32 cellular contexts compared by ENCODE assay signal in the genomic region with DNA sequence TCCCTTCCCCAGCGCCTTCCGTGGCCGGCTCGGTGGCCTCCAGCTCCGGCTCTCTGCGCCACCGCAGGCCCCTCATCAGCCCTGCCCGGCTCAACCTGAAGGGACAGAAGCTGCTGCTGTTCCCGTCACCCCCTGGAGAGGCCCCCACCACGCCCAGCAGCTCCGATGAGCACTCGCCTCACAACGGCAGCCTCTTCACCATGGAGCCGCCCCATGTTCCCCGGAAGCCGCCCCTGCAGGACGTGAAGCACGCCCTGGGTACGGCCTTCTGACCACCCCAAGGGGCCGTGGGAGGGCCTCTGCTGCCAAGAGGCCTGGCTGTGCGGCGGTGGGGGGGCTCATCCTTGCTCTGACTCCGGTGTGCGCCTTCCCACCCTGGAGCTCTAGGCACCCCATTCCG.
"Had no signal": no experiment of that assay in that cellular context is flagged by ENCODE, and none has a peak within 500 bp of the region (broad histone marks: within the 10 kb centered on the region; RNA-seq: fewer than 3 reads in every experiment).

No MANE protein-coding gene starts in this region.

- H3K27me3 ChIP-seq: ascending aorta, cardiac muscle cell had no signal

- ATAC-seq: activated CD4-positive, alpha-beta T cell treated with anti-CD3 and anti-CD28 coated beads for 36 hours; activated CD4-positive, CD25-positive, alpha-beta regulatory T cell treated with anti-CD3 and anti-CD28 coated beads, Interleukin-2, amount 50 U/mL, for 24 hours; activated CD8-positive, alpha-beta memory T cell treated with anti-CD3 and anti-CD28 coated beads, Interleukin-2, amount 10 ng/mL, durations not matched to agents 7 days and 5 days; activated CD8-positive, alpha-beta T cell treated with anti-CD3 and anti-CD28 coated beads, Interleukin-2, amount 10 ng/mL, durations not matched to agents 7 days and 5 days; activated naive CD8-positive, alpha-beta T cell treated with anti-CD3 and anti-CD28 coated beads, Interleukin-2, amount 50 U/mL, for 24 hours; WTC11 had no signal

- H3K4me3 ChIP-seq: ascending aorta, cardiac muscle cell had no signal

- H3K9me3 ChIP-seq: ascending aorta had no signal

- FAIRE-seq: bronchial epithelial cell had no signal

- DNase-seq: activated CD4-positive, alpha-beta memory T cell treated with anti-CD3 and anti-CD28 coated beads, Interleukin-2, amount 10 ng/mL, durations not matched to agents 7 days and 5 days; activated CD4-positive, alpha-beta T cell treated with anti-CD3 and anti-CD28 coated beads for 1 hour; activated CD4-positive, alpha-beta T cell treated with anti-CD3 and anti-CD28 coated beads for 36 hours; activated CD4-positive, alpha-beta T cell treated with anti-CD3 and anti-CD28 coated beads for 48 hours; activated CD4-positive, alpha-beta T cell treated with anti-CD3 and anti-CD28 coated beads, Interleukin-2, amount 10 ng/mL, durations not matched to agents 7 days and 5 days; activated CD4-positive, alpha-beta T cell treated with anti-CD3 and anti-CD28 coated beads, Interleukin-2, amount 50 U/mL, for 48 hours; activated CD4-positive, CD25-positive, alpha-beta regulatory T cell; activated CD8-positive, alpha-beta memory T cell treated with anti-CD3 and anti-CD28 coated beads for 24 hours; activated CD8-positive, alpha-beta memory T cell treated with anti-CD3 and anti-CD28 coated beads, Interleukin-2, amount 10 ng/mL, durations not matched to agents 7 days and 5 days; activated CD8-positive, alpha-beta memory T cell treated with anti-CD3 and anti-CD28 coated beads, Interleukin-2, amount 50 U/mL, for 48 hours; activated CD8-positive, alpha-beta T cell treated with anti-CD3 and anti-CD28 coated beads, Interleukin-2, amount 10 ng/mL, durations not matched to agents 7 days and 5 days; activated effector memory CD4-positive, alpha-beta T cell treated with Interleukin-2 at 50 U/mL for 16 hours; activated gamma-delta T cell; activated naive CD4-positive, alpha-beta T cell treated with anti-CD3 and anti-CD28 coated beads, Interleukin-2, amount 10 ng/mL, durations not matched to agents 7 days and 5 days; activated naive CD4-positive, alpha-beta T cell treated with Interleukin-2 at 50 U/mL for 16 hours; activated naive CD8-positive, alpha-beta T cell treated with anti-CD3 and anti-CD28 coated beads, Interleukin-2, amount 10 ng/mL, durations not matched to agents 7 days and 5 days; activated naive CD8-positive, alpha-beta T cell treated with anti-CD3 and anti-CD28 coated beads, Interleukin-2, amount 50 U/mL, for 24 hours; activated T-cell treated with anti-CD3 and anti-CD28 coated beads, Interleukin-2, amount 50 U/mL, for 24 hours; activated T-cell treated with anti-CD3 and anti-CD28 coated beads, Interleukin-2, amount 50 U/mL, for 48 hours; amygdala; anterior cingulate cortex; caudate nucleus; cerebellar nuclear complex; T-helper 1 cell; T-helper 2 cell; T-helper 9 cell; WERI-Rb-1 had no signal

- H3K4me1 ChIP-seq: ascending aorta had no signal

- H3K27ac ChIP-seq: ascending aorta, cardiac muscle cell, WERI-Rb-1 had no signal
